Comparison of ENCODE assay signal across 9 cellular contexts in genomic region chr17:30378191-30378796, GRCh38. TPM values are rescaled to one million over a fixed set of nuclear protein-coding genes. Genes with fewer than 3 reads are reported as not detected.
DNase-seq lines count a peak whose midpoint lies in the region; ATAC-seq and TF ChIP-seq lines count a peak whose summit lies in the region.
"Had no signal": no experiment of that assay in that cellular context is flagged by ENCODE, and none has a peak within 500 bp of the region (broad histone marks: within the 10 kb centered on the region; RNA-seq: fewer than 3 reads in every experiment).

No MANE protein-coding gene starts in this region.

- TF ChIP-seq CTCF in GM20000 (IDR thresholded peaks at IDR 0.05; ENCODE audit: extremely low read depth, missing control alignments) (no peak), Panc1 (IDR thresholded peaks at IDR 0.05) (no peak), spleen (IDR thresholded peaks at IDR 0.05 in 8 of 11, conservative IDR thresholded peaks at IDR 0.05 in 3 of 11) (no peak)

- no peaks in the 10 kb centered on the region for H3K36me3 Mint-ChIP-seq in activated naive CD8-positive, alpha-beta T cell treated with anti-CD3 and anti-CD28 coated beads, Interleukin-2, amount 10 ng/mL, durations not matched to agents 7 days and 5 days

- no TSS peak for BruUV-seq in Panc1 (replicated peaks; lab: Mats Ljungman, UMichigan)

- H3K27me3 ChIP-seq in Panc1 (ENCODE audit: control insufficient read depth, insufficient read depth, low read length) (no peaks in the 10 kb centered on the region), spleen (replicated peaks in 1 of 7) (peaks cover 0 to 13% (median 0%) of the 10 kb centered on the region in 7 donors)

- peak overlapping the region; percentile 91 for H3K27ac ChIP-seq in Panc1 (ENCODE audit: low read length)
- peak overlapping the region; percentile 80 to 94 (median 91) for H3K27ac ChIP-seq in spleen

- CTCF ChIA-PET in Panc1 (lab: Charles Lee): no interaction called here

- DNase-seq in GM20000 (ENCODE audit: low spot score) (peak; percentile 36), Panc1 (ENCODE audit: low read depth, low spot score) (no peak), hepatic stellate cell (ENCODE audit: low spot score) (peak; percentile 19), spleen (peak; percentile 88), 8988T (no peak), NCI-H1930 (lab: John Stamatoyannopoulos, UW) (no peak)
- peak; percentile 72 for DNase-seq in activated naive CD8-positive, alpha-beta T cell treated with anti-CD3 and anti-CD28 coated beads, Interleukin-2, amount 10 ng/mL, durations not matched to agents 7 days and 5 days

- no peaks in the 10 kb centered on the region for H3K36me3 ChIP-seq in Panc1 (ENCODE audit: control insufficient read depth, insufficient read depth, low read length)
- H3K36me3 ChIP-seq in spleen: no peaks in the 10 kb centered on the region

- H3K9me3 ChIP-seq in Panc1 (ENCODE audit: control insufficient read depth, insufficient read depth, low read depth, low read length): no peaks in the 10 kb centered on the region
- H3K9me3 ChIP-seq in spleen: no peaks in the 10 kb centered on the region

- H3K27ac Mint-ChIP-seq in activated naive CD8-positive, alpha-beta T cell treated with anti-CD3 and anti-CD28 coated beads, Interleukin-2, amount 10 ng/mL, durations not matched to agents 7 days and 5 days: peak overlapping the region; percentile 95

- 5 to 7% (median 6%) methylated on average over 32 of the region's 32 CpGs for WGBS in spleen, 5 donors

- H3K4me1 Mint-ChIP-seq in activated naive CD8-positive, alpha-beta T cell treated with anti-CD3 and anti-CD28 coated beads, Interleukin-2, amount 10 ng/mL, durations not matched to agents 7 days and 5 days: peaks cover 46% of the 10 kb centered on the region

- H3K9me3 Mint-ChIP-seq in activated naive CD8-positive, alpha-beta T cell treated with anti-CD3 and anti-CD28 coated beads, Interleukin-2, amount 10 ng/mL, durations not matched to agents 7 days and 5 days: no peaks in the 10 kb centered on the region

- ATAC-seq in Panc1 (no peak), GM21737 (IDR thresholded peaks at IDR 0.05; ENCODE audit: unreplicated experiment) (no peak)
- ATAC-seq in activated naive CD8-positive, alpha-beta T cell treated with anti-CD3 and anti-CD28 coated beads, Interleukin-2, amount 10 ng/mL, durations not matched to agents 7 days and 5 days (ENCODE audit: low read depth): peak; percentile 40

- in situ Hi-C loops in Panc1 (cut with HindIII; ENCODE audit: low pct_unique_long_range_greater_than_20kb, low sequenced_read_pairs): no loop called here

- TF ChIP-seq POLR2A in spleen (IDR thresholded peaks at IDR 0.05): no peak

- H3K4me1 ChIP-seq in Panc1 (ENCODE audit: control insufficient read depth, insufficient read depth, low read length) (peaks cover 46% of the 10 kb centered on the region), spleen (peaks cover 22 to 65% (median 54%) of the 10 kb centered on the region in 6 donors)

- POLR2A ChIA-PET in Panc1 (lab: Charles Lee): no interaction called here
- POLR2A ChIA-PET in activated naive CD8-positive, alpha-beta T cell treated with anti-CD3 and anti-CD28 coated beads, Interleukin-2, amount 10 ng/mL, durations not matched to agents 7 days and 5 days (lab: Charles Lee): interaction anchor here (0.6 to 3.2 kb wide), 4 partner anchors 14 to 454 kb away, joined by 3 to 12 read pairs (median 4); partner anchors contain the start of gene BLMH

- peak overlapping the region; percentile 98 for H3K4me3 Mint-ChIP-seq in activated naive CD8-positive, alpha-beta T cell treated with anti-CD3 and anti-CD28 coated beads, Interleukin-2, amount 10 ng/mL, durations not matched to agents 7 days and 5 days

- peak overlapping the region; percentile 74 to 76 for H3K4me3 ChIP-seq in Panc1 (ENCODE audit: low read depth in 2 of 2, low read length in 2 of 2)
- H3K4me3 ChIP-seq in spleen: peak overlapping the region; percentile 67 to 93 (median 82)

- peaks cover 2% of the 10 kb centered on the region for H3K27me3 Mint-ChIP-seq in activated naive CD8-positive, alpha-beta T cell treated with anti-CD3 and anti-CD28 coated beads, Interleukin-2, amount 10 ng/mL, durations not matched to agents 7 days and 5 days

- intact Hi-C loops in Panc1 (cut with micrococcal nuclease; ENCODE audit: unreplicated experiment) (no loop called here), spleen (cut with DNase I; ENCODE audit: low total_unique reads) (no loop called here)

RNA-seq across cellular contexts. Expression of gene CPD, which starts 0.4 kb away (rescaled TPM):
- total RNA-seq in Panc1 (2021; ENCODE audit: unreplicated experiment) (93.0 TPM), spleen (10 to 100 TPM; 33.9 to 83.8 (median 42.0) TPM)
- 48.3 TPM for polyA plus RNA-seq in Panc1 (2012; ENCODE audit: insufficient read length)
- total RNA-seq in activated naive CD8-positive, alpha-beta T cell treated with anti-CD3 and anti-CD28 coated beads, Interleukin-2, amount 10 ng/mL, durations not matched to agents 7 days and 5 days: 10 to 100 TPM; 18.6 to 23.3 TPM
- polyA plus RNA-seq in spleen: 1 to 10 TPM; 1.6 to 3.8 (median 3.0) TPM

RNA-seq across cellular contexts. Expression of gene TMIGD1, which starts 44.4 kb away (rescaled TPM):
- not detected for total RNA-seq in Panc1 (2021; ENCODE audit: unreplicated experiment)
- not detected for polyA plus RNA-seq in Panc1 (2012; ENCODE audit: insufficient read length)
- not detected for total RNA-seq in activated naive CD8-positive, alpha-beta T cell treated with anti-CD3 and anti-CD28 coated beads, Interleukin-2, amount 10 ng/mL, durations not matched to agents 7 days and 5 days
- total RNA-seq in spleen: not detected
- polyA plus RNA-seq in spleen: not detected
- polyA plus RNA-seq: adipose tissue had no signal

Comparison
In these comparisons a context has a peak if more than half of its experiments do, and no peak if none do; other contexts are left out.
1. DNase-seq: peak in GM20000 (single experiment), activated naive CD8-positive, alpha-beta T cell treated with anti-CD3 and anti-CD28 coated beads, Interleukin-2, amount 10 ng/mL, durations not matched to agents 7 days and 5 days (single experiment), hepatic stellate cell (single experiment) and spleen (single experiment); none in Panc1 (single experiment), 8988T (single experiment) and NCI-H1930 (0 of 2).